In genomic region chr15:74695597-74696397, GRCh38 we compare ENCODE assay signal across 8 cellular contexts.
DNase-seq lines count a peak whose midpoint lies in the region; ATAC-seq lines count a peak whose summit lies in the region.

EDC3 (minus strand) TSS chr15:74696024; CDS start chr15:74675124, 20,900 bp downstream.

- peak; percentile 40 to 85 for DNase-seq in NCI-H187 (lab: John Stamatoyannopoulos, UW)
- DNase-seq in T1000 (lab: John Stamatoyannopoulos, UW) = peak; percentile 57
- peak; percentile 93 for DNase-seq in astrocyte of the hippocampus (ENCODE audit: low read depth, low spot score)
- DNase-seq in hippocampal formation (lab: John Stamatoyannopoulos, UW) = peak; percentile 66 to 74
- DNase-seq in retina = peak; percentile 96

- peak within 1 kb of the TSS; percentile 90 for H3K4me3 ChIP-seq in GM08714 (ENCODE audit: low read length)

- ATAC-seq in HG02759 (IDR thresholded peaks at IDR 0.05; ENCODE audit: unreplicated experiment) (peak; percentile 84), HG03469 (IDR thresholded peaks at IDR 0.05; ENCODE audit: unreplicated experiment) (no peak)
